8 cellular contexts compared by ENCODE assay signal in genomic region chr3:54188176-54188791, GRCh38.
DNase-seq lines count a peak whose midpoint lies in the region; ATAC-seq and TF ChIP-seq lines count a peak whose summit lies in the region.

No MANE protein-coding gene starts in this region.

- H3K4me3 Mint-ChIP-seq in MCF 10A (ENCODE audit: unreplicated experiment): no peak overlapping the region

- no peak for TF ChIP-seq POLR2A in breast epithelium (IDR thresholded peaks at IDR 0.05)

- CTCF ChIA-PET in MCF 10A (lab: Yijun Ruan, JAX): no interaction called here

- intact Hi-C loops in MCF 10A (cut with micrococcal nuclease): no loop called here
- intact Hi-C loops in breast epithelium (cut with DNase I; ENCODE audit: low total_unique reads): no loop called here

- no peaks in the 10 kb centered on the region for H3K36me3 ChIP-seq in breast epithelium

- no peak overlapping the region for H3K27ac ChIP-seq in breast epithelium

- no peaks in the 10 kb centered on the region for H3K9me3 ChIP-seq in breast epithelium

- H3K4me1 ChIP-seq in breast epithelium: no peaks in the 10 kb centered on the region

- no peaks in the 10 kb centered on the region for H3K9me3 Mint-ChIP-seq in MCF 10A (ENCODE audit: unreplicated experiment)

- TF ChIP-seq CTCF in MCF 10A (IDR thresholded peaks at IDR 0.05; ENCODE audit: unreplicated experiment) (no peak), breast epithelium (IDR thresholded peaks at IDR 0.05) (no peak), retinal pigment epithelial cell (conservative IDR thresholded peaks at IDR 0.05; ENCODE audit: low read depth, low read length) (no peak)

- no peaks in the 10 kb centered on the region for H3K27me3 Mint-ChIP-seq in MCF 10A (ENCODE audit: insufficient read depth, unreplicated experiment)

- no peaks in the 10 kb centered on the region for H3K36me3 Mint-ChIP-seq in MCF 10A (ENCODE audit: insufficient read depth, unreplicated experiment)

- peak; percentile 82 for DNase-seq in MCF 10A (ENCODE audit: unreplicated experiment)
- no peak for DNase-seq in breast epithelium (ENCODE audit: low spot score in 2 of 2)
- peak; percentile 46 for DNase-seq in SK-MEL-5 (ENCODE audit: low read depth, low spot score)
- peak; percentile 35 for DNase-seq in fibroblast of gingiva (ENCODE audit: low read depth)
- DNase-seq in retinal pigment epithelial cell (ENCODE audit: low read depth): peak; percentile 14
- no peak for DNase-seq in activated effector memory CD4-positive, alpha-beta T cell treated with Interleukin-2 at 50 U/mL for 16 hours

- in situ Hi-C loops in SK-MEL-5 (cut with HindIII; ENCODE audit: low pct_unique_long_range_greater_than_20kb, low sequenced_read_pairs): no loop called here

- POLR2A ChIA-PET in MCF 10A (lab: Yijun Ruan, JAX): no interaction called here

- BruUV-seq in MCF 10A (replicated peaks; lab: Mats Ljungman, UMichigan): no TSS peak

- H3K27ac Mint-ChIP-seq in MCF 10A (ENCODE audit: low read depth, unreplicated experiment): no peak overlapping the region

- no peaks in the 10 kb centered on the region for H3K4me1 Mint-ChIP-seq in MCF 10A (ENCODE audit: insufficient read depth, unreplicated experiment)

- ATAC-seq in GM18873 (IDR thresholded peaks at IDR 0.05; ENCODE audit: low FRiP score, unreplicated experiment) (no peak), GM18867 (IDR thresholded peaks at IDR 0.05; ENCODE audit: unreplicated experiment) (no peak)

- H3K27me3 ChIP-seq in breast epithelium: no peaks in the 10 kb centered on the region

- no peak overlapping the region for H3K4me3 ChIP-seq in breast epithelium
- H3K4me3 ChIP-seq in retinal pigment epithelial cell (ENCODE audit: low read length): no peak overlapping the region

Comparison
In these comparisons a context has a peak if more than half of its experiments do, and no peak if none do; other contexts are left out.
1. DNase-seq: peak in MCF 10A (single experiment), SK-MEL-5 (single experiment), fibroblast of gingiva (single experiment) and retinal pigment epithelial cell (single experiment); none in breast epithelium (0 of 2) and activated effector memory CD4-positive, alpha-beta T cell treated with Interleukin-2 at 50 U/mL for 16 hours (single experiment).